Comparison of ENCODE assay signal across 10 cellular contexts in genomic region chr17:28948342-28948741, GRCh38. TPM values are rescaled to one million over a fixed set of nuclear protein-coding genes. Genes with fewer than 3 reads are reported as not detected.
A peak's percentile ranks its signal among the peaks of the same experiment; 100 is the strongest.
DNase-seq lines count a peak whose midpoint lies in the region; ATAC-seq and TF ChIP-seq lines count a peak whose summit lies in the region.
"Had no signal": no experiment of that assay in that cellular context is flagged by ENCODE, and none has a peak within 500 bp of the region (broad histone marks: within the 10 kb centered on the region; RNA-seq: fewer than 3 reads in every experiment).

No MANE protein-coding gene starts in this region.

- no peaks in the 10 kb centered on the region for H3K9me3 ChIP-seq in SK-N-MC (ENCODE audit: low read depth, low read length)
- H3K9me3 ChIP-seq in sigmoid colon, result no peaks in the 10 kb centered on the region

- DNase-seq in SK-N-MC (ENCODE audit: low read depth, low spot score) (no peak), fibroblast of the aortic adventitia (ENCODE audit: low read depth) (no peak), sigmoid colon (no peak), NCI-H2171 treated with DMSO at 0.1 percent for 48 hours (lab: John Stamatoyannopoulos, UW) (no peak), NCI-H2107 treated with DMSO at 0.1 percent for 48 hours (lab: John Stamatoyannopoulos, UW; ENCODE audit: unreplicated experiment) (no peak)
- no peak for DNase-seq in stimulated activated naive CD4-positive, alpha-beta T cell treated with Interleukin-2 at 50 U/mL for 16 hours (lab: John Stamatoyannopoulos, UW)

- TF ChIP-seq EP300 in sigmoid colon (IDR thresholded peaks at IDR 0.05), result no peak

- 7 to 16% methylated on average over 4 of the region's 4 CpGs for WGBS in sigmoid colon, 2 donors

- ATAC-seq in HG03565 (IDR thresholded peaks at IDR 0.05; ENCODE audit: unreplicated experiment), result no peak
- ATAC-seq: sciatic nerve had no signal

- H3K27ac ChIP-seq in SK-N-MC (peak overlapping the region; percentile 92), sigmoid colon (peak overlapping the region; percentile 94 to 99 (median 98))

- H3K4me1 ChIP-seq in sigmoid colon, result peaks cover 0 to 59% (median 48%) of the 10 kb centered on the region in 4 donors

- no peak for TF ChIP-seq CTCF in fibroblast of the aortic adventitia (IDR thresholded peaks at IDR 0.05; ENCODE audit: insufficient read depth, low read length)
- TF ChIP-seq CTCF in sigmoid colon (IDR thresholded peaks at IDR 0.05), result no peak

- H3K36me3 ChIP-seq in SK-N-MC (ENCODE audit: insufficient read depth, low read length) (peaks cover 32% of the 10 kb centered on the region), sigmoid colon (no peaks in the 10 kb centered on the region)

- H3K9ac ChIP-seq in SK-N-MC (ENCODE audit: insufficient read length), result peak overlapping the region; percentile 79

- TF ChIP-seq POLR2A in sigmoid colon (IDR thresholded peaks at IDR 0.05), result no peak

- no peaks in the 10 kb centered on the region for H3K27me3 ChIP-seq in sigmoid colon

- intact Hi-C loops in sigmoid colon (cut with DNase I), result loop anchor here (5.0 kb wide), 1 partner anchor 136 kb away; no protein-coding TSS in a partner anchor

- H3K4me3 ChIP-seq in GM08714 (ENCODE audit: low read length), result peak overlapping the region; percentile 86
- peak overlapping the region; percentile 86 for H3K4me3 ChIP-seq in SK-N-MC
- peak overlapping the region; percentile 88 for H3K4me3 ChIP-seq in fibroblast of the aortic adventitia (ENCODE audit: low read depth, low read length)
- H3K4me3 ChIP-seq in sigmoid colon, result peak overlapping the region in 3 of 4 donors; percentile 95 to 96 (median 95)

RNA-seq across cellular contexts. Expression of gene PHF12, which starts 3.0 kb away (rescaled TPM):
- total RNA-seq in fibroblast of the aortic adventitia (ENCODE audit: low replicate concordance) (25.7 and 58.1 TPM in 2 replicates), sigmoid colon (10 to 100 TPM; 39.1 to 54.3 (median 45.2) TPM)
- 10 to 100 TPM in 2 of 3 donors, 1 to 10 TPM in 1; 6.9 to 24.7 (median 13.8) TPM for polyA plus RNA-seq in sigmoid colon

RNA-seq across cellular contexts. Expression of gene DHRS13, which starts 45.5 kb away (rescaled TPM):
- 5.6 and 8.3 TPM in 2 replicates for total RNA-seq in fibroblast of the aortic adventitia (ENCODE audit: low replicate concordance)
- 1 to 10 TPM; 3.2 to 8.4 (median 3.9) TPM for total RNA-seq in sigmoid colon
- polyA plus RNA-seq in sigmoid colon, result 10 to 100 TPM in 1 of 3 donors, 1 to 10 TPM in 2; 2.1 to 15.0 (median 3.0) TPM

RNA-seq across cellular contexts. Expression of gene FLOT2, which starts 50.8 kb away (rescaled TPM):
- total RNA-seq in fibroblast of the aortic adventitia (ENCODE audit: low replicate concordance), result 13.0 and 39.9 TPM in 2 replicates
- total RNA-seq in sigmoid colon, result 10 to 100 TPM; 38.5 to 72.5 (median 52.4) TPM
- 10 to 100 TPM; 27.3 to 91.8 (median 36.6) TPM for polyA plus RNA-seq in sigmoid colon

RNA-seq across cellular contexts. Expression of gene SEZ6, which starts 57.5 kb away (rescaled TPM):
- total RNA-seq in fibroblast of the aortic adventitia (ENCODE audit: low replicate concordance) (not detected in 2 replicates), sigmoid colon (under 1 TPM in 3 of 4 donors, not detected in 1; 0.36 to 0.99 (median 0.41) TPM)
- under 1 TPM in 1 of 3 donors, not detected in 2; 0.67 TPM for polyA plus RNA-seq in sigmoid colon
- total RNA-seq: sciatic nerve, SK-MEL-5 had no signal
